Comparison of ENCODE assay signal across 2 cellular contexts in the genomic region with DNA sequence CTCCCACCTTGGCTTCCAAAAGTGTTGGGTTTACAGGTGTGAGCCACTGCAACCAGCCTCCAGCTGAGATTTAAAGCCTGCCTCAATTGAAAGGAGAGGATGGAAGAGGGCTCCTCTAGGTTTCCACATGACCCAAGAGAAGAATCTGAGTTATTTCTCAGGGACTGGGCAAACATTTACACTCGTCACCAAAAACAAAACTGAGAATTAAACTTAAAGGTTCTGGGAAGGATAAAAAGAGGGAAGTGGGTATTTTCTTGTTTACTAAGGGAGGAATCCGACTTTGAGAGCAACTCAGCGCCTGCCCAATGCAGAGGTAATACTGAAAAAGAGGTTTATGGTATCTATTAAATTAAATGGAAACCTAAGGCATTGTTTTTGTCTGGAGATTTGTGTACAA.
TF ChIP-seq lines count a peak whose summit lies in the region.

No MANE protein-coding gene starts in this region.

TF ChIP-seq in A549, 52 proteins besides CTCF, POLR2A, EP300 and RAD21:
- TF ChIP-seq GATA3 (IDR thresholded peaks at IDR 0.05; ENCODE audit: borderline replicate concordance) (0 out of 2 replicates have a peak, but pooled peaks have one; percentile 18), HEYL (CRISPR knock-in tag; IDR thresholded peaks at IDR 0.05) (no peak)

TF ChIP-seq in GM12891, 5 proteins besides CTCF, POLR2A, EP300 and RAD21:
- TF ChIP-seq TAF1 (IDR thresholded peaks at IDR 0.05; ENCODE audit: low read depth, low read length), result no peak
- TF ChIP-seq PAX5 (IDR thresholded peaks at IDR 0.05; ENCODE audit: insufficient read depth, low read length, severe bottlenecking), result no peak
- no peak for TF ChIP-seq POU2F2 (IDR thresholded peaks at IDR 0.05; ENCODE audit: low read depth, low read length)
- TF ChIP-seq SPI1 (IDR thresholded peaks at IDR 0.05; ENCODE audit: low read depth, low read length), result peak; percentile 93
- TF ChIP-seq POLR2AphosphoS5 (IDR thresholded peaks at IDR 0.05; ENCODE audit: low read depth, low read length), result no peak
